ENCODE assay signal across 1 cellular context in genomic region chr9:136625101-136626065, GRCh38.
TF ChIP-seq lines count a peak whose summit lies in the region.

No MANE protein-coding gene starts in this region.

TF ChIP-seq in HepG2, 621 proteins besides CTCF, POLR2A, EP300 and RAD21 (continued from another document and continues in another):
- TF ChIP-seq ZC3H13 (CRISPR knock-in tag; IDR thresholded peaks at IDR 0.05) = no peak
- TF ChIP-seq PATZ1 (CRISPR knock-in tag; IDR thresholded peaks at IDR 0.05) = peak; percentile 79
- TF ChIP-seq MTF2 (CRISPR knock-in tag; IDR thresholded peaks at IDR 0.05; ENCODE audit: borderline replicate concordance) = 0 out of 2 replicates have a peak, but pooled peaks have one; percentile 44
- no peak for TF ChIP-seq KLF13 (CRISPR knock-in tag; IDR thresholded peaks at IDR 0.05)
- no peak for TF ChIP-seq ATF3 (CRISPR knock-in tag; IDR thresholded peaks at IDR 0.05)
- TF ChIP-seq ZNF180 (CRISPR knock-in tag; IDR thresholded peaks at IDR 0.05; ENCODE audit: borderline replicate concordance, low read depth) = no peak
- TF ChIP-seq ZNF616 (CRISPR knock-in tag; IDR thresholded peaks at IDR 0.05; ENCODE audit: low read depth) = no peak
- 0 out of 2 replicates have a peak, but pooled peaks have one; percentile 37 for TF ChIP-seq FOXO1 (CRISPR knock-in tag; IDR thresholded peaks at IDR 0.05)
- TF ChIP-seq CHCHD3 (CRISPR knock-in tag; IDR thresholded peaks at IDR 0.05) = no peak
- TF ChIP-seq ZNF407 (CRISPR knock-in tag; IDR thresholded peaks at IDR 0.05; ENCODE audit: not compliant biosample characterization) = no peak
- TF ChIP-seq ZNF496 (CRISPR knock-in tag; IDR thresholded peaks at IDR 0.05; ENCODE audit: insufficient replicate concordance) = no peak
- 0 out of 2 replicates have a peak, but pooled peaks have one; percentile 15 for TF ChIP-seq ZNF770 (CRISPR knock-in tag; IDR thresholded peaks at IDR 0.05)
- TF ChIP-seq ATF7-NPFF (CRISPR knock-in tag; IDR thresholded peaks at IDR 0.05; ENCODE audit: low read depth) = 0 out of 2 replicates have a peak, but pooled peaks have one; percentile 35
- TF ChIP-seq RBAK (CRISPR knock-in tag; IDR thresholded peaks at IDR 0.05) = no peak
- TF ChIP-seq RBM22 (optimal IDR thresholded peaks at IDR 0.05; ENCODE audit: low read length) = no peak
- TF ChIP-seq NR1H2 (CRISPR knock-in tag; IDR thresholded peaks at IDR 0.05; ENCODE audit: borderline replicate concordance, low read depth) = no peak
- 0 out of 2 replicates have a peak, but pooled peaks have one; percentile 48 for TF ChIP-seq CAMTA2 (CRISPR knock-in tag; IDR thresholded peaks at IDR 0.05; ENCODE audit: borderline replicate concordance)
- no peak for TF ChIP-seq ZNF570 (CRISPR knock-in tag; IDR thresholded peaks at IDR 0.05; ENCODE audit: borderline replicate concordance)
- TF ChIP-seq ESRRA (CRISPR knock-in tag; IDR thresholded peaks at IDR 0.05; ENCODE audit: low read depth) = 0 out of 2 replicates have a peak, but pooled peaks have one; percentile 57
- TF ChIP-seq ZBTB4 (CRISPR knock-in tag; IDR thresholded peaks at IDR 0.05; ENCODE audit: borderline replicate concordance) = no peak
- TF ChIP-seq WIZ (CRISPR knock-in tag; IDR thresholded peaks at IDR 0.05) = no peak
- TF ChIP-seq NCOR1 (IDR thresholded peaks at IDR 0.05; ENCODE audit: borderline replicate concordance, low read length) = peak; percentile 76; the same call in 1 of the 2 replicates
- TF ChIP-seq ZC3H4 (CRISPR knock-in tag; IDR thresholded peaks at IDR 0.05; ENCODE audit: borderline replicate concordance) = no peak
- peak; percentile 76 for TF ChIP-seq ZBTB7B (CRISPR knock-in tag; IDR thresholded peaks at IDR 0.05)
- TF ChIP-seq ATM (IDR thresholded peaks at IDR 0.05; ENCODE audit: borderline replicate concordance) = no peak
- TF ChIP-seq MEIS2 (CRISPR knock-in tag; IDR thresholded peaks at IDR 0.05) = no peak
- peak; percentile 61 for TF ChIP-seq STAG1 (CRISPR knock-in tag; IDR thresholded peaks at IDR 0.05)
- no peak for TF ChIP-seq SP140L (CRISPR knock-in tag; IDR thresholded peaks at IDR 0.05; ENCODE audit: borderline replicate concordance)
- TF ChIP-seq TCF7 (IDR thresholded peaks at IDR 0.05; ENCODE audit: low read depth) = peak; percentile 15; the same call in 1 of the 2 replicates
- TF ChIP-seq ZFP36 (IDR thresholded peaks at IDR 0.05; ENCODE audit: borderline replicate concordance, low read depth, low read length, partially characterized antibody) = no peak
- no peak for TF ChIP-seq ZKSCAN5 (CRISPR knock-in tag; IDR thresholded peaks at IDR 0.05)
- no peak for TF ChIP-seq ZNF660 (CRISPR knock-in tag; IDR thresholded peaks at IDR 0.05; ENCODE audit: borderline replicate concordance, low read depth)
- no peak for TF ChIP-seq FLYWCH1 (CRISPR knock-in tag; IDR thresholded peaks at IDR 0.05)
- TF ChIP-seq ZBED4 (CRISPR knock-in tag; IDR thresholded peaks at IDR 0.05; ENCODE audit: borderline replicate concordance) = peak; percentile 63; the same call in 1 of the 2 replicates
- no peak for TF ChIP-seq PHF20 (CRISPR knock-in tag; IDR thresholded peaks at IDR 0.05)
- TF ChIP-seq SRSF4 (IDR thresholded peaks at IDR 0.05; ENCODE audit: low read depth, low read length, poor library complexity, severe bottlenecking) = no peak
- peak; percentile 62 for TF ChIP-seq FOXP4 (CRISPR knock-in tag; IDR thresholded peaks at IDR 0.05)
- TF ChIP-seq SNRNP70 (IDR thresholded peaks at IDR 0.05; ENCODE audit: low read depth, low read length) = no peak
- peak; percentile 71; the same call in 1 of the 2 replicates for TF ChIP-seq ZNF12 (CRISPR knock-in tag; IDR thresholded peaks at IDR 0.05)
- no peak for TF ChIP-seq ZNF678 (CRISPR knock-in tag; IDR thresholded peaks at IDR 0.05)
